13 cellular contexts compared by ENCODE assay signal in the genomic region with DNA sequence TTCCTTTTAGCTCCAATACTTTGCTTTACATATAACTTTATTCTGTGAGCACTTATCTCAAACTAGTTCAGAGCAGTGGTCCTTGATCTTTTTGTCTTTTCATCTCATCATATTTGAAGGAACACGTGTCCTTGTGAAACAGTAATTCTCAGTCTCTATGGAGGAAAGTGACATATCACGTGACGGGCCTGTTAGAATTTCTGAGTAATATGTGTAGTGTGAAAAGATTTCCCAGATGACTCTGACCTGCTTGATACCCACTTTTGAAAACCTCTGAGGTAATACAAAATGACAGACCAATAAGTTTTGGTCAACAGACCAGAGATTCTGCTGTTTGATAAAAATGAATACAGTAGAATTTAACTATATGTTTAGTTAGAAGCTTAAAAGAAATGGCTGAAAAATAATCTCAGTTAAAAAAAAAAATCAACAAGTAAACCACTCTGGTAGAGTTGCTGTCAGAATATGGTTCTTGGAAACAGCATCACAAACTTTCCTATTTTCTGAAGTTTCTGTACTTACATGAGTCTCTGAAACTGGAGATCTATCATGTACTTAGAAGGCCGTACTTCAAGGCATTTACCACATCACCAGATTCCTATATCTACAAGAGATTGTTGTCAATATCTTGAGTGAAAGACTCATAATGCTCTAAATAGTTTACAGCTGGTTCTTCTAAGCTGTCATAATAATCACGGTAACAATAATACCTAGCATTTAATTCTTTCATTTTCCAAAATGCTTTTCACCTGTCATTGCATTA.
DNase-seq lines count a peak whose midpoint lies in the region; ATAC-seq and TF ChIP-seq lines count a peak whose summit lies in the region.
"Had no signal": no experiment of that assay in that cellular context is flagged by ENCODE, and none has a peak within 500 bp of the region (broad histone marks: within the 10 kb centered on the region; RNA-seq: fewer than 3 reads in every experiment).

No MANE protein-coding gene starts in this region.

- H3K9me3 Mint-ChIP-seq in activated naive CD8-positive, alpha-beta T cell treated with anti-CD3 and anti-CD28 coated beads, Interleukin-2, amount 10 ng/mL, durations not matched to agents 7 days and 5 days: no peaks in the 10 kb centered on the region
- H3K9me3 Mint-ChIP-seq: dendritic cell treated with granulocyte-macrophage colony-stimulating factor and Interleukin-4, amounts not matched to agents 40 ng/mL and 50 ng/mL, for 4 days had no signal

- DNase-seq in activated naive CD8-positive, alpha-beta T cell treated with anti-CD3 and anti-CD28 coated beads, Interleukin-2, amount 10 ng/mL, durations not matched to agents 7 days and 5 days: no peak
- no peak for DNase-seq in thyroid gland
- DNase-seq in caudate nucleus (lab: John Stamatoyannopoulos, UW): no peak
- DNase-seq in GM20000 (ENCODE audit: low spot score): no peak
- DNase-seq: activated effector memory CD4-positive, alpha-beta T cell treated with Interleukin-2 at 50 U/mL for 16 hours; foreskin melanocyte; NCI-H226 had no signal

- TF ChIP-seq CTCF in thyroid gland (IDR thresholded peaks at IDR 0.05) (no peak), GM20000 (IDR thresholded peaks at IDR 0.05; ENCODE audit: extremely low read depth, missing control alignments) (no peak)

- no peaks in the 10 kb centered on the region for H3K9me3 ChIP-seq in thyroid gland

- no peaks in the 10 kb centered on the region for H3K36me3 ChIP-seq in thyroid gland

- H3K36me3 Mint-ChIP-seq in activated naive CD8-positive, alpha-beta T cell treated with anti-CD3 and anti-CD28 coated beads, Interleukin-2, amount 10 ng/mL, durations not matched to agents 7 days and 5 days: peaks cover 2% of the 10 kb centered on the region

- intact Hi-C loops in thyroid gland (cut with DNase I): no loop called here

- H3K27me3 ChIP-seq in thyroid gland: no peaks in the 10 kb centered on the region

- H3K27ac ChIP-seq in thyroid gland (no peak overlapping the region), caudate nucleus (ENCODE audit: low read depth, low read length) (no peak overlapping the region)

- ATAC-seq in GM18520 (IDR thresholded peaks at IDR 0.05; ENCODE audit: unreplicated experiment) (peak; percentile 61), GM19452 (IDR thresholded peaks at IDR 0.05; ENCODE audit: unreplicated experiment) (peak; percentile 83), HG03039 (IDR thresholded peaks at IDR 0.05; ENCODE audit: unreplicated experiment) (peak; percentile 70)
- ATAC-seq in activated naive CD8-positive, alpha-beta T cell treated with anti-CD3 and anti-CD28 coated beads, Interleukin-2, amount 10 ng/mL, durations not matched to agents 7 days and 5 days (ENCODE audit: low read depth): peak; percentile 39

- H3K4me1 Mint-ChIP-seq in activated naive CD8-positive, alpha-beta T cell treated with anti-CD3 and anti-CD28 coated beads, Interleukin-2, amount 10 ng/mL, durations not matched to agents 7 days and 5 days: peaks cover 7% of the 10 kb centered on the region

- no peak overlapping the region for H3K4me3 ChIP-seq in thyroid gland (replicated peaks in 1 of 3)
- H3K4me3 ChIP-seq: smooth muscle cell had no signal

- WGBS in thyroid gland, 2 donors: 78 to 92% methylated on average over 5 of the region's 5 CpGs

- peaks cover 10 to 17% of the 10 kb centered on the region in 2 donors for H3K4me1 ChIP-seq in thyroid gland

- H3K27me3 Mint-ChIP-seq in activated naive CD8-positive, alpha-beta T cell treated with anti-CD3 and anti-CD28 coated beads, Interleukin-2, amount 10 ng/mL, durations not matched to agents 7 days and 5 days: no peaks in the 10 kb centered on the region

- no peak for TF ChIP-seq POLR2A in thyroid gland (IDR thresholded peaks at IDR 0.05)

- POLR2A ChIA-PET in activated naive CD8-positive, alpha-beta T cell treated with anti-CD3 and anti-CD28 coated beads, Interleukin-2, amount 10 ng/mL, durations not matched to agents 7 days and 5 days (lab: Charles Lee): no interaction called here

- no peak overlapping the region for H3K4me3 Mint-ChIP-seq in activated naive CD8-positive, alpha-beta T cell treated with anti-CD3 and anti-CD28 coated beads, Interleukin-2, amount 10 ng/mL, durations not matched to agents 7 days and 5 days
- H3K4me3 Mint-ChIP-seq: dendritic cell treated with granulocyte-macrophage colony-stimulating factor and Interleukin-4, amounts not matched to agents 40 ng/mL and 50 ng/mL, for 4 days; neural crest cell had no signal

- H3K27ac Mint-ChIP-seq in activated naive CD8-positive, alpha-beta T cell treated with anti-CD3 and anti-CD28 coated beads, Interleukin-2, amount 10 ng/mL, durations not matched to agents 7 days and 5 days: no peak overlapping the region
- H3K27ac Mint-ChIP-seq: dendritic cell treated with granulocyte-macrophage colony-stimulating factor and Interleukin-4, amounts not matched to agents 40 ng/mL and 50 ng/mL, for 4 days had no signal
